Comparison of ENCODE assay signal across 8 cellular contexts in genomic region chr1:44739361-44740178, GRCh38. TPM values are rescaled to one million over a fixed set of nuclear protein-coding genes. Genes with fewer than 3 reads are reported as not detected.
DNase-seq lines count a peak whose midpoint lies in the region; ATAC-seq and TF ChIP-seq lines count a peak whose summit lies in the region.

TSS of gene KIF2C (plus strand) at chr1:44739837. CDS start at chr1:44739933, 96 bp downstream.

- H3K4me1 Mint-ChIP-seq in activated naive CD4-positive, alpha-beta T cell treated with anti-CD3 and anti-CD28 coated beads for 36 hours (ENCODE audit: low read depth): peaks cover 16% of the 10 kb centered on the region

- CTCF ChIA-PET in activated naive CD4-positive, alpha-beta T cell treated with anti-CD3 and anti-CD28 coated beads for 36 hours (lab: Charles Lee): no interaction called here

- H3K9me3 ChIP-seq in gastroesophageal sphincter: no peaks in the 10 kb centered on the region
- H3K9me3 ChIP-seq in neutrophil: no peaks in the 10 kb centered on the region

- no peaks in the 10 kb centered on the region for H3K9me3 Mint-ChIP-seq in activated naive CD4-positive, alpha-beta T cell treated with anti-CD3 and anti-CD28 coated beads for 36 hours

- 0 to 6% methylated on average over 9 to 18 of the region's 57 CpGs for WGBS in gastroesophageal sphincter (ENCODE audit: low coverage in 1 of 2), 2 donors

- H3K27ac ChIP-seq in gastroesophageal sphincter (peak within 1 kb of the TSS; percentile 67 to 90 (median 88)), neutrophil (peak within 1 kb of the TSS; percentile 84)

- DNase-seq in GM03348 (ENCODE audit: low spot score) (peak; percentile 99), HFF-Myc (ENCODE audit: extremely low read depth, low read depth) (peak; percentile 90), NAMALWA (ENCODE audit: low spot score) (peak; percentile 98), SK-N-DZ (ENCODE audit: low spot score) (peak; percentile 95), superior temporal gyrus (ENCODE audit: extremely low spot score) (peak; percentile 98)
- peak; percentile 99 for DNase-seq in activated naive CD4-positive, alpha-beta T cell treated with anti-CD3 and anti-CD28 coated beads for 36 hours

- H3K4me3 ChIP-seq in HFF-Myc (replicated peaks; ENCODE audit: low read depth, low read length) (peak within 1 kb of the TSS; percentile 64), gastroesophageal sphincter (peak within 1 kb of the TSS; percentile 57 to 71), neutrophil (ENCODE audit: low read depth in 1 of 2, low read length in 1 of 2) (peak within 1 kb of the TSS; percentile 77 to 79)

- H3K27me3 ChIP-seq in gastroesophageal sphincter: no peaks in the 10 kb centered on the region
- H3K27me3 ChIP-seq in neutrophil: no peaks in the 10 kb centered on the region

- H3K36me3 Mint-ChIP-seq in activated naive CD4-positive, alpha-beta T cell treated with anti-CD3 and anti-CD28 coated beads for 36 hours (ENCODE audit: low read depth): peaks cover 35% of the 10 kb centered on the region

- H3K36me3 ChIP-seq in gastroesophageal sphincter (no peaks in the 10 kb centered on the region), neutrophil (peaks cover 10% of the 10 kb centered on the region)

- TF ChIP-seq POLR2A in gastroesophageal sphincter (IDR thresholded peaks at IDR 0.05): peak; percentile 35 to 73

- peak; percentile 100 for ATAC-seq in gastroesophageal sphincter

- no peaks in the 10 kb centered on the region for H3K27me3 Mint-ChIP-seq in activated naive CD4-positive, alpha-beta T cell treated with anti-CD3 and anti-CD28 coated beads for 36 hours (ENCODE audit: low read depth)

- intact Hi-C loops in activated naive CD4-positive, alpha-beta T cell treated with anti-CD3 and anti-CD28 coated beads for 36 hours (cut with micrococcal nuclease): loop anchor here (1.0 to 2.0 kb wide), 6 partner anchors 8 to 247 kb away; partner anchors contain the start of genes ARMH1, DYNLT4, EIF2B3 and RNU5D-1

- H3K4me1 ChIP-seq in gastroesophageal sphincter: peaks cover 0 to 12% (median 4%) of the 10 kb centered on the region in 3 donors
- H3K4me1 ChIP-seq in neutrophil (ENCODE audit: control insufficient read depth in 1 of 2, insufficient read depth in 1 of 2, low read depth in 1 of 2, low read length in 1 of 2): peaks cover 11 to 16% of the 10 kb centered on the region in 2 experiments

- TF ChIP-seq EP300 in gastroesophageal sphincter (IDR thresholded peaks at IDR 0.05): no peak

- peak within 1 kb of the TSS; percentile 99 for H3K4me3 Mint-ChIP-seq in activated naive CD4-positive, alpha-beta T cell treated with anti-CD3 and anti-CD28 coated beads for 36 hours

- peak within 1 kb of the TSS; percentile 97 for H3K27ac Mint-ChIP-seq in activated naive CD4-positive, alpha-beta T cell treated with anti-CD3 and anti-CD28 coated beads for 36 hours

- TF ChIP-seq CTCF in HFF-Myc (IDR thresholded peaks at IDR 0.05; ENCODE audit: low read depth, low read length, missing control alignments) (no peak), gastroesophageal sphincter (IDR thresholded peaks at IDR 0.05) (peak in 1 of 4 experiments; percentile 23), neutrophil (IDR thresholded peaks at IDR 0.05) (peak; percentile 66)

RNA-seq across cellular contexts. Expression of gene KIF2C, which starts in this region (rescaled TPM):
- 100.0 and 108 TPM in 2 replicates for polyA plus RNA-seq in SK-N-DZ (2014; cell fraction: cytosol; rRNA removed)
- polyA plus RNA-seq in SK-N-DZ (2014; cell fraction: nucleus; rRNA removed): 126 and 168 TPM in 2 replicates
- 100 to 1,000 TPM; 147 to 154 TPM for total RNA-seq in activated naive CD4-positive, alpha-beta T cell treated with anti-CD3 and anti-CD28 coated beads for 36 hours
- 1 to 10 TPM in 1 of 4 donors, under 1 TPM in 3; 0.40 to 2.2 (median 0.72) TPM for total RNA-seq in gastroesophageal sphincter

Comparison
In these comparisons a context has a peak if more than half of its experiments do, and no peak if none do; other contexts are left out.
1. Peak in every context shown above with its lines: DNase-seq, ATAC-seq, H3K4me3 ChIP-seq and H3K27ac ChIP-seq.
2. RNA of gene KIF2C (total RNA-seq): 147 to 154 TPM in activated naive CD4-positive, alpha-beta T cell treated with anti-CD3 and anti-CD28 coated beads for 36 hours; 0.40 to 2.2 TPM in gastroesophageal sphincter; every median in the first group is over 10 times any median in the second.